Comparison of ENCODE assay signal across 10 cellular contexts in the genomic region with DNA sequence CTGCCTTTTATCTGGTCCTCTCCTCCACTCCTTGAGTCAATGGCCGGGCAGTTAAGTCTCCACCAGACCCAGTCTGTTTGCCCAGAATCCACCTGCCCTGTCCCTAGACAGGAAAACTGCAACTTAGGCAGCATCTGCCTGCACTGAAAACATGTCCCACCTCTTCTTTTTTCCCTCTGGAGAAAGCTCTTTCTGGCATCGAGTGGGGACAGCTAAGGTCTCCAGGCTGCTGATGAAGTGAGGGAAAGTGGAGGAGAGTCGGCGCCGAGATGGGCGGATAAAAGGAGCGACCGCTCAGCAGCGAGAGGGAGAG. TPM values are rescaled to one million over a fixed set of nuclear protein-coding genes. Genes with fewer than 3 reads are reported as not detected.
A peak's percentile ranks its signal among the peaks of the same experiment; 100 is the strongest.
DNase-seq lines count a peak whose midpoint lies in the region; ATAC-seq and TF ChIP-seq lines count a peak whose summit lies in the region.
"Had no signal": no experiment of that assay in that cellular context is flagged by ENCODE, and none has a peak within 500 bp of the region (broad histone marks: within the 10 kb centered on the region; RNA-seq: fewer than 3 reads in every experiment).

No MANE protein-coding gene starts in this region.

- H3K27me3 Mint-ChIP-seq in stimulated activated naive CD8-positive, alpha-beta T cell treated with anti-CD3 and anti-CD28 coated beads, Interleukin-15, Interleukin-2, amounts not matched to agents 100 ng/mL and 50 ng/mL, for 24 hours = peaks cover 56% of the 10 kb centered on the region
- H3K27me3 Mint-ChIP-seq in brain (peaks cover 58% of the 10 kb centered on the region), memory B cell (peaks cover 9% of the 10 kb centered on the region)

- peak overlapping the region; percentile 35 for H3K4me3 Mint-ChIP-seq in stimulated activated naive CD8-positive, alpha-beta T cell treated with anti-CD3 and anti-CD28 coated beads, Interleukin-15, Interleukin-2, amounts not matched to agents 100 ng/mL and 50 ng/mL, for 24 hours
- H3K4me3 Mint-ChIP-seq in brain (peak overlapping the region; percentile 85 to 89 (median 87)), memory B cell (peak overlapping the region; percentile 49)

- TF ChIP-seq CTCF in brain (conservative IDR thresholded peaks at IDR 0.05) = no peak

- H3K9me3 Mint-ChIP-seq in stimulated activated naive CD8-positive, alpha-beta T cell treated with anti-CD3 and anti-CD28 coated beads, Interleukin-15, Interleukin-2, amounts not matched to agents 100 ng/mL and 50 ng/mL, for 24 hours = no peaks in the 10 kb centered on the region
- H3K9me3 Mint-ChIP-seq in brain = peaks cover 0 to 2% (median 0%) of the 10 kb centered on the region in 5 experiments
- H3K9me3 Mint-ChIP-seq in memory B cell = no peaks in the 10 kb centered on the region

- no peaks in the 10 kb centered on the region for H3K36me3 Mint-ChIP-seq in stimulated activated naive CD8-positive, alpha-beta T cell treated with anti-CD3 and anti-CD28 coated beads, Interleukin-15, Interleukin-2, amounts not matched to agents 100 ng/mL and 50 ng/mL, for 24 hours (ENCODE audit: low read depth)
- H3K36me3 Mint-ChIP-seq in brain = no peaks in the 10 kb centered on the region
- no peaks in the 10 kb centered on the region for H3K36me3 Mint-ChIP-seq in memory B cell

- DNase-seq in stimulated activated naive CD8-positive, alpha-beta T cell treated with anti-CD3 and anti-CD28 coated beads, Interleukin-15, Interleukin-2, amounts not matched to agents 100 U/mL and 50 U/mL, for 24 hours = no peak
- no peak for DNase-seq in memory B cell (ENCODE audit: low spot score in 2 of 2)
- DNase-seq in kidney tubule cell (ENCODE audit: low spot score) = no peak
- DNase-seq in NCI-H510A (lab: John Stamatoyannopoulos, UW) = no peak
- DNase-seq: HCEC 1CT had no signal

- peaks cover 5% of the 10 kb centered on the region for H3K4me1 Mint-ChIP-seq in stimulated activated naive CD8-positive, alpha-beta T cell treated with anti-CD3 and anti-CD28 coated beads, Interleukin-15, Interleukin-2, amounts not matched to agents 100 ng/mL and 50 ng/mL, for 24 hours (ENCODE audit: low read depth)
- H3K4me1 Mint-ChIP-seq in brain (peaks cover 8% of the 10 kb centered on the region), memory B cell (peaks cover 4% of the 10 kb centered on the region)

- ATAC-seq in stimulated activated naive CD8-positive, alpha-beta T cell treated with anti-CD3 and anti-CD28 coated beads, Interleukin-15, Interleukin-2, amounts not matched to agents 100 U/mL and 50 U/mL, for 24 hours = no peak
- ATAC-seq in memory B cell (ENCODE audit: low read depth) (no peak), GM18502 (IDR thresholded peaks at IDR 0.05; ENCODE audit: poor library complexity, unreplicated experiment) (no peak), GM21360 (IDR thresholded peaks at IDR 0.05; ENCODE audit: unreplicated experiment) (no peak)

- no peak overlapping the region for H3K27ac Mint-ChIP-seq in stimulated activated naive CD8-positive, alpha-beta T cell treated with anti-CD3 and anti-CD28 coated beads, Interleukin-15, Interleukin-2, amounts not matched to agents 100 ng/mL and 50 ng/mL, for 24 hours
- no peak overlapping the region for H3K27ac Mint-ChIP-seq in brain
- H3K27ac Mint-ChIP-seq in memory B cell = no peak overlapping the region

RNA-seq across cellular contexts. Expression of gene SHISAL2B, which starts 0.2 kb away (rescaled TPM):
- polyA plus RNA-seq in brain (ENCODE audit: insufficient read depth, low read depth, low replicate concordance) = not detected
- polyA plus RNA-seq: aorta had no signal

Comparison
In these comparisons a context has a peak if more than half of its experiments do, and no peak if none do; other contexts are left out.
1. H3K4me3 Mint-ChIP-seq: peak in every context shown above with its lines; median percentile 87 in brain; 49 in memory B cell; 35 in stimulated activated naive CD8-positive, alpha-beta T cell treated with anti-CD3 and anti-CD28 coated beads, Interleukin-15, Interleukin-2, amounts not matched to agents 100 ng/mL and 50 ng/mL, for 24 hours.